1 cellular context compared by ENCODE assay signal in genomic region chr6:34908194-34908593, GRCh38.
TF ChIP-seq lines count a peak whose summit lies in the region.

No MANE protein-coding gene starts in this region.

TF ChIP-seq in K562, 482 proteins besides CTCF, POLR2A, EP300 and RAD21:
- no peak for TF ChIP-seq HDAC6 (IDR thresholded peaks at IDR 0.05; ENCODE audit: low read depth, low read length)
- TF ChIP-seq ZNF253 (CRISPR knock-in tag; conservative IDR thresholded peaks at IDR 0.05) = no peak
- TF ChIP-seq HMG20B (CRISPR knock-in tag; IDR thresholded peaks at IDR 0.05) = no peak
- no peak for TF ChIP-seq KLF1 (tag; IDR thresholded peaks at IDR 0.05)
- no peak for TF ChIP-seq KLF6 (CRISPR knock-in tag; IDR thresholded peaks at IDR 0.05; ENCODE audit: borderline replicate concordance)
- TF ChIP-seq MLX (CRISPR knock-in tag; conservative IDR thresholded peaks at IDR 0.05) = no peak
- TF ChIP-seq POLR2AphosphoS5 (IDR thresholded peaks at IDR 0.05; ENCODE audit: control insufficient read depth, insufficient read depth, low read depth, low read length) = no peak
- no peak for TF ChIP-seq IFI16 (CRISPR knock-in tag; IDR thresholded peaks at IDR 0.05)
